Comparison of ENCODE assay signal across 1 cellular context in the genomic region with DNA sequence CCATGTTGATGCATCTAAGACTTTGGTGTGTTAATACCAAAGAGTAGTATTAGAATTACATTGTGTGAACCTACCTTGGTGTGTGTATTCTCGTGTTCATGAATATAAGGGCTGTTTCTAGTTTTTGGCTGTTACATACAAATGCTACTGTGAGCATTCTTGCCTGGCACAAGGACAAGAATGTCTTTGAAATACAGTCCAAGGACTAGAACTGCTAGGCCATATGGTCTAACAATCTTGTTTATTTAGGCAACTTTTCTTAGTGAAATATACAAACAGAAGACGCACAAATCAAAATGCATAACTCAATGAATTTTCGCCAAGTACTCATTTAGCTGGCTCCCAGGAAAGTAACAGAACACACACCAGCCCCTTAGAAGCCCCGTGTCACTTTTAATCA.
TF ChIP-seq lines count a peak whose summit lies in the region.

No MANE protein-coding gene starts in this region.

TF ChIP-seq in WTC11, 78 proteins besides CTCF, POLR2A, EP300 and RAD21 (continued from another document):
- TF ChIP-seq, protein P1, sequence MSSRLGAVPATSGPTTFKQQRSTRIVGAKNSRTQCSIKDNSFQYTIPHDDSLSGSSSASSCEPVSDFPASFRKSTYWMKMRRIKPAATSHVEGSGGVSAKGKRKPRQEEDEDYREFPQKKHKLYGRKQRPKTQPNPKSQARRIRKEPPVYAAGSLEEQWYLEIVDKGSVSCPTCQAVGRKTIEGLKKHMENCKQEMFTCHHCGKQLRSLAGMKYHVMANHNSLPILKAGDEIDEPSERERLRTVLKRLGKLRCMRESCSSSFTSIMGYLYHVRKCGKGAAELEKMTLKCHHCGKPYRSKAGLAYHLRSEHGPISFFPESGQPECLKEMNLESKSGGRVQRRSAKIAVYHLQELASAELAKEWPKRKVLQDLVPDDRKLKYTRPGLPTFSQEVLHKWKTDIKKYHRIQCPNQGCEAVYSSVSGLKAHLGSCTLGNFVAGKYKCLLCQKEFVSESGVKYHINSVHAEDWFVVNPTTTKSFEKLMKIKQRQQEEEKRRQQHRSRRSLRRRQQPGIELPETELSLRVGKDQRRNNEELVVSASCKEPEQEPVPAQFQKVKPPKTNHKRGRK (CRISPR knock-in tag; IDR thresholded peaks at IDR 0.05; ENCODE audit: borderline replicate concordance) = no peak
- no peak for TF ChIP-seq NFATC4 (CRISPR knock-in tag; IDR thresholded peaks at IDR 0.05)
- TF ChIP-seq CREB1 (CRISPR knock-in tag; IDR thresholded peaks at IDR 0.05) = no peak
- no peak for TF ChIP-seq JUN (CRISPR knock-in tag; IDR thresholded peaks at IDR 0.05)
- no peak for TF ChIP-seq IRF2 (CRISPR knock-in tag; IDR thresholded peaks at IDR 0.05; ENCODE audit: borderline replicate concordance, low read depth)
- TF ChIP-seq, protein P2, sequence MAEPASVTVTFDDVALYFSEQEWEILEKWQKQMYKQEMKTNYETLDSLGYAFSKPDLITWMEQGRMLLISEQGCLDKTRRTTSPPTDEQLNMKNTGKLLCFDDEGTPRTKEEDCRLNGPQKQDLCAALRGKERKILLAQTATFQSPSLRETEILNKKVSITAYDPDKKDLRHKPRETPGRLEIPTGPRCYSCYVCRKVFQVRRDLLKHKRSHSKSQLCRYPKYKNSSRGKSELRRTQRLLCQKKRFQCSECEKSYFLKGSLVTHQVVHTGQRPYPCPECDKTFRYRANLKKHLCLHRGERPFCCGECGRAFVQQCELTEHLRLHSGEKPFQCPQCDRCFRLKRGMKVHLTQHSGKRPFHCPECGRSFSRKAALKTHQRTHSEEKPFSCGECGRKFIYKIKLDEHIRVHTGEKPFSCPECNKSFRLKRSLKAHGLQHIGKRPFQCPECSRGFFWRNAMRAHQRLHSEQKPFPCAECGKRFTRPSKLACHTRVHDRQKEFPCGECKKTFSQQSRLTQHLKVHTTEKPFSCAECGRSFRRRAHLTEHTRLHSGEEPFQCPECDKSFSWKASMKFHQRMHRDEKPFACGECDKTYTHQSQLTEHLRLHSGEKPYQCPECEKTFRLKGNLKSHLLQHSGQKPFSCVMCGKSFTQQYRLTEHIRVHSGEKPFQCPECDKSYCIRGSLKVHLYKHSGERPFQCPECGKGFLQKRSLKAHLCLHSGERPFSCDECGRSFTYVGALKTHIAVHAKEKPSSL (CRISPR knock-in tag; conservative IDR thresholded peaks at IDR 0.05) = no peak
- TF ChIP-seq, protein P3, sequence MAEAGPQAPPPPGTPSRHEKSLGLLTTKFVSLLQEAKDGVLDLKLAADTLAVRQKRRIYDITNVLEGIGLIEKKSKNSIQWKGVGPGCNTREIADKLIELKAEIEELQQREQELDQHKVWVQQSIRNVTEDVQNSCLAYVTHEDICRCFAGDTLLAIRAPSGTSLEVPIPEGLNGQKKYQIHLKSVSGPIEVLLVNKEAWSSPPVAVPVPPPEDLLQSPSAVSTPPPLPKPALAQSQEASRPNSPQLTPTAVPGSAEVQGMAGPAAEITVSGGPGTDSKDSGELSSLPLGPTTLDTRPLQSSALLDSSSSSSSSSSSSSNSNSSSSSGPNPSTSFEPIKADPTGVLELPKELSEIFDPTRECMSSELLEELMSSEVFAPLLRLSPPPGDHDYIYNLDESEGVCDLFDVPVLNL (CRISPR knock-in tag; IDR thresholded peaks at IDR 0.05; ENCODE audit: borderline replicate concordance, low read depth) = no peak
- TF ChIP-seq ZBTB21 (CRISPR knock-in tag; IDR thresholded peaks at IDR 0.05; ENCODE audit: borderline replicate concordance) = no peak
- TF ChIP-seq MXD4 (CRISPR knock-in tag; IDR thresholded peaks at IDR 0.05; ENCODE audit: borderline replicate concordance) = no peak
TF ChIP-seq in WTC11: peak in this region for 0.
